In genomic region chr1:115555446-115555845, GRCh38 we compare ENCODE assay signal across 20 cellular contexts.
"Had no signal": no experiment of that assay in that cellular context is flagged by ENCODE, and none has a peak within 500 bp of the region (broad histone marks: within the 10 kb centered on the region; RNA-seq: fewer than 3 reads in every experiment).

No MANE protein-coding gene starts in this region.

- H3K36me3 Mint-ChIP-seq: activated naive CD8-positive, alpha-beta T cell treated with anti-CD3 and anti-CD28 coated beads, Interleukin-2, amount 10 ng/mL, durations not matched to agents 7 days and 5 days; brain; naive thymus-derived CD8-positive, alpha-beta T cell had no signal

- DNase-seq: activated CD4-positive, alpha-beta T cell treated with anti-CD3 and anti-CD28 coated beads, Interleukin-2, amount 10 ng/mL, durations not matched to agents 7 days and 5 days; activated CD8-positive, alpha-beta T cell treated with anti-CD3 and anti-CD28 coated beads, Interleukin-2, amount 10 ng/mL, durations not matched to agents 7 days and 5 days; activated naive CD4-positive, alpha-beta T cell treated with Interleukin-2 at 50 U/mL for 16 hours; activated naive CD8-positive, alpha-beta T cell treated with anti-CD3 and anti-CD28 coated beads, Interleukin-2, amount 10 ng/mL, durations not matched to agents 7 days and 5 days; activated T-cell treated with anti-CD3 and anti-CD28 coated beads, Interleukin-2, amount 50 U/mL, for 24 hours; anterior cingulate cortex; central memory CD4-positive, alpha-beta T cell; left cardiac atrium; mesendoderm; naive thymus-derived CD8-positive, alpha-beta T cell; pancreas; right lobe of liver; small intestine; stimulated activated CD4-positive, alpha-beta T cell treated with anti-CD3 and anti-CD28 coated beads, Interleukin-4, amount 100 ng/mL, for 1 hour; T1000; upper lobe of left lung had no signal

- H3K9me3 Mint-ChIP-seq: activated CD4-positive, alpha-beta T cell treated with anti-CD3 and anti-CD28 coated beads, Interleukin-2, amount 10 ng/mL, durations not matched to agents 7 days and 5 days; activated naive CD8-positive, alpha-beta T cell treated with anti-CD3 and anti-CD28 coated beads, Interleukin-2, amount 10 ng/mL, durations not matched to agents 7 days and 5 days; activated T-cell treated with anti-CD3 and anti-CD28 coated beads, Interleukin-2, amount 50 U/mL, for 24 hours; activated T-helper 2 cell treated with anti-CD3 and anti-CD28 coated beads, Interferon-gamma antibody, Interleukin-2, Interleukin-4, amounts not matched to agents 10 μg/mL and 5 μg/mL and 100 μg/mL, durations not matched to agents 14 hours and 24 hours and 36 hours; brain had no signal

- H3K4me1 Mint-ChIP-seq: activated CD4-positive, alpha-beta T cell treated with anti-CD3 and anti-CD28 coated beads, Interleukin-2, amount 10 ng/mL, durations not matched to agents 7 days and 5 days; activated naive CD8-positive, alpha-beta T cell treated with anti-CD3 and anti-CD28 coated beads, Interleukin-2, amount 10 ng/mL, durations not matched to agents 7 days and 5 days; brain; naive thymus-derived CD8-positive, alpha-beta T cell had no signal

- H3K9me3 ChIP-seq: pancreas, right lobe of liver, thoracic aorta, upper lobe of left lung had no signal

- H3K27ac ChIP-seq: pancreas, right lobe of liver, thoracic aorta, upper lobe of left lung had no signal

- H3K27ac Mint-ChIP-seq: activated CD4-positive, alpha-beta T cell treated with anti-CD3 and anti-CD28 coated beads, Interleukin-2, amount 10 ng/mL, durations not matched to agents 7 days and 5 days; activated CD8-positive, alpha-beta T cell treated with anti-CD3 and anti-CD28 coated beads, Interleukin-2, amount 10 ng/mL, durations not matched to agents 7 days and 5 days; activated naive CD8-positive, alpha-beta T cell treated with anti-CD3 and anti-CD28 coated beads, Interleukin-2, amount 10 ng/mL, durations not matched to agents 7 days and 5 days; activated T-cell treated with anti-CD3 and anti-CD28 coated beads, Interleukin-2, amount 50 U/mL, for 24 hours; activated T-helper 2 cell treated with anti-CD3 and anti-CD28 coated beads, Interferon-gamma antibody, Interleukin-2, Interleukin-4, amounts not matched to agents 10 μg/mL and 5 μg/mL and 100 μg/mL, durations not matched to agents 14 hours and 24 hours and 36 hours; brain; naive thymus-derived CD8-positive, alpha-beta T cell had no signal

- H3K4me3 Mint-ChIP-seq: activated CD4-positive, alpha-beta T cell treated with anti-CD3 and anti-CD28 coated beads, Interleukin-2, amount 10 ng/mL, durations not matched to agents 7 days and 5 days; activated CD8-positive, alpha-beta T cell treated with anti-CD3 and anti-CD28 coated beads, Interleukin-2, amount 10 ng/mL, durations not matched to agents 7 days and 5 days; activated naive CD8-positive, alpha-beta T cell treated with anti-CD3 and anti-CD28 coated beads, Interleukin-2, amount 10 ng/mL, durations not matched to agents 7 days and 5 days; activated T-cell treated with anti-CD3 and anti-CD28 coated beads, Interleukin-2, amount 50 U/mL, for 24 hours; brain; naive thymus-derived CD8-positive, alpha-beta T cell had no signal

- H3K36me3 ChIP-seq: pancreas, right lobe of liver, thoracic aorta, upper lobe of left lung had no signal

- H3K4me3 ChIP-seq: pancreas, right lobe of liver, thoracic aorta, upper lobe of left lung had no signal

- ATAC-seq: activated CD4-positive, CD25-positive, alpha-beta regulatory T cell treated with anti-CD3 and anti-CD28 coated beads, Interleukin-2, amount 50 U/mL, for 24 hours; activated CD8-positive, alpha-beta T cell treated with anti-CD3 and anti-CD28 coated beads, Interleukin-2, amount 10 ng/mL, durations not matched to agents 7 days and 5 days; left cardiac atrium; naive thymus-derived CD8-positive, alpha-beta T cell; pancreas; right lobe of liver had no signal

- H3K27me3 ChIP-seq: pancreas, right lobe of liver, upper lobe of left lung had no signal

- H3K4me1 ChIP-seq: pancreas, right lobe of liver, upper lobe of left lung had no signal
